16 cellular contexts compared by ENCODE assay signal in the genomic region with DNA sequence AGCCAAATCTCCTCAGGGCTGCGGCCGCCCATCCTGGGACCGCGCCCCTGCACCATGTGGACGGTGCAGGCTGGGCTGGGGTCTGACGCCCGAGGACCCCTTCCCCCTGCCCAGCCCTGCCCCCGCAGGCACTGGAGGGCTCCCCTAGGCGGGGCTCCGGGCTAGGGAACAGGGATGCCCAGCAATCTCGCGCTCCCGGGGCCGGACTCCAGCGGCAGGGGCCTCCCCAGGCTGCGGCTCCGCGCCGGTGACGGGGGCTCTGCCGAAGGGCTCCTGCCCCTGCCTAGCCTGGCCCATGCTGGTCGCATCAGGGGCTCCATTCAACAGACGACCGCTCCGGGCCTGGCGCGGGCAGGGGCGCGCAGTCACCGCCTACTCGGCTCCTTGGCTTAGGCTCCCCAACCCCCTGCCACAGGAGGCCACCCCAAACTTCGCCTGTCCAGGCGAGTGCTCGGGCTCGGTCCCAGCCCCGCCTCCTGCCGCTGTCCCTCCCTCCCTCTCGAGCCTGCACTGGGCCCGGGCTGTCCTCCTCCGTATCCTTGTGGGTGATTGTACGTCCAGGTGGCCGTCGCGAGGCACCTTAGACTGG. TPM values are rescaled to one million over a fixed set of nuclear protein-coding genes. Genes with fewer than 3 reads are reported as not detected.
A peak's percentile ranks its signal among the peaks of the same experiment; 100 is the strongest.
DNase-seq lines count a peak whose midpoint lies in the region; ATAC-seq, FAIRE-seq and TF ChIP-seq lines count a peak whose summit lies in the region.
"Had no signal": no experiment of that assay in that cellular context is flagged by ENCODE, and none has a peak within 500 bp of the region (broad histone marks: within the 10 kb centered on the region; RNA-seq: fewer than 3 reads in every experiment).

No MANE protein-coding gene starts in this region.

- peaks cover 8% of the 10 kb centered on the region for H3K4me1 ChIP-seq in BLaER1
- H3K4me1 ChIP-seq in K562 (replicated peaks in 1 of 2; ENCODE audit: control insufficient read depth in 2 of 2, insufficient read depth in 2 of 2, low read length in 2 of 2): peaks cover 1 to 14% of the 10 kb centered on the region in 2 experiments; a peak in 3 of 5 replicates
- H3K4me1 ChIP-seq in hepatocyte (ENCODE audit: insufficient read depth): no peaks in the 10 kb centered on the region
- no peaks in the 10 kb centered on the region for H3K4me1 ChIP-seq in psoas muscle
- H3K4me1 ChIP-seq in A673 (ENCODE audit: insufficient read depth, low read length, poor library complexity, severe bottlenecking): no peaks in the 10 kb centered on the region

- H3K27me3 ChIP-seq in BLaER1 (peaks cover 23% of the 10 kb centered on the region), K562 (ENCODE audit: control insufficient read depth in 2 of 2, insufficient read depth in 2 of 2, low read length in 2 of 2) (no peaks in the 10 kb centered on the region), hepatocyte (no peaks in the 10 kb centered on the region), psoas muscle (ENCODE audit: insufficient read depth in 3 of 3, low read length in 2 of 3) (peaks cover 0 to 16% (median 4%) of the 10 kb centered on the region in 3 donors), A673 (replicated peaks; ENCODE audit: insufficient read depth, low read depth, low read length, poor library complexity) (no peaks in the 10 kb centered on the region)

- in situ Hi-C loops in K562 (cut with MboI): no loop called here

- H3K9me1 ChIP-seq in K562 (ENCODE audit: control insufficient read depth, insufficient read depth, low read length): no peaks in the 10 kb centered on the region

- peak; percentile 44; the same call in 1 of the 3 replicates for ATAC-seq in K562
- no peak for ATAC-seq in psoas muscle
- ATAC-seq: natural killer cell treated with Interleukin-12 subunit alpha and Interleukin-12 subunit beta and Interleukin-15 and Interleukin-18, amount 100 ng/mL, for 72 hours had no signal

- BruUV-seq in K562 (replicated peaks; lab: Mats Ljungman, UMichigan) (no TSS peak), A673 (replicated peaks; lab: Mats Ljungman, UMichigan) (no TSS peak)

- no peaks in the 10 kb centered on the region for H3K9me2 ChIP-seq in hepatocyte (replicated peaks; ENCODE audit: insufficient read depth)

- H2AFZ ChIP-seq in K562 (ENCODE audit: low read depth, low read length) (no peak overlapping the region), hepatocyte (no peak overlapping the region)

- H3K27ac ChIP-seq in BLaER1 (no peak overlapping the region), K562 (ENCODE audit: extremely low read depth, low read depth, low read length) (no peak overlapping the region), hepatocyte (no peak overlapping the region), psoas muscle (no peak overlapping the region), A673 (ENCODE audit: low read depth, low read length, poor library complexity, severe bottlenecking) (no peak overlapping the region)
- H3K27ac ChIP-seq: Peyer's patch had no signal

- CTCF ChIA-PET in K562 (lab: Yijun Ruan, JAX; ENCODE audit: low intra/inter-chr PET ratio) (no interaction called here), A673 (lab: Charles Lee) (no interaction called here)

- no peak for TF ChIP-seq POLR2A in K562 (conservative IDR thresholded peaks at IDR 0.05)

- H4K20me1 ChIP-seq in BLaER1: no peaks in the 10 kb centered on the region
- no peaks in the 10 kb centered on the region for H4K20me1 ChIP-seq in K562 (replicated peaks; ENCODE audit: control insufficient read depth, insufficient read depth, low read length)
- H4K20me1 ChIP-seq in hepatocyte (ENCODE audit: insufficient read depth, poor library complexity, severe bottlenecking): no peaks in the 10 kb centered on the region

- H3K4me2 ChIP-seq in BLaER1 (peak overlapping the region; percentile 59), K562 (ENCODE audit: insufficient read depth, low read length) (no peak overlapping the region), hepatocyte (peak overlapping the region; percentile 53)

- no peak for TF ChIP-seq RAD21 in K562 (CRISPR knock-in tag; conservative IDR thresholded peaks at IDR 0.05 in 1 of 2, IDR thresholded peaks at IDR 0.05 in 1 of 2)

- H3K9ac ChIP-seq in BLaER1 (no peak overlapping the region), K562 (ENCODE audit: insufficient read depth in 1 of 2, low read depth in 2 of 2, low read length in 2 of 2) (no peak overlapping the region)

- no peaks in the 10 kb centered on the region for H3K79me2 ChIP-seq in K562 (ENCODE audit: control insufficient read depth, insufficient read depth, low read length)
- no peaks in the 10 kb centered on the region for H3K79me2 ChIP-seq in hepatocyte

- H3K9me3 ChIP-seq in BLaER1 (no peaks in the 10 kb centered on the region), K562 (replicated peaks; ENCODE audit: control insufficient read depth, insufficient read depth, low read depth, low read length) (no peaks in the 10 kb centered on the region), hepatocyte (ENCODE audit: low read depth) (no peaks in the 10 kb centered on the region), psoas muscle (peaks cover 7% of the 10 kb centered on the region), A673 (ENCODE audit: low read depth, low read length, poor library complexity, severe bottlenecking) (no peaks in the 10 kb centered on the region)
- H3K9me3 ChIP-seq: Peyer's patch had no signal

- 61% methylated on average over 5 of the region's 44 CpGs for WGBS in K562 (ENCODE audit: insufficient coverage, low coverage, missing lambda C conversion rate)
- 64% methylated on average over 41 of the region's 44 CpGs for WGBS in hepatocyte (ENCODE audit: low lambda C conversion rate, missing lambda C conversion rate)
- WGBS in psoas muscle, 3 donors: 7 to 11% (median 9%) methylated on average over 37 to 44 of the region's 44 CpGs

- no peak for DNase-seq in K562 (ENCODE audit: extremely low read depth in 1 of 4, low spot score in 3 of 4)
- no peak for DNase-seq in hepatocyte (ENCODE audit: low spot score)
- DNase-seq in psoas muscle: no peak
- DNase-seq in SIG-M5 treated with dmso at 0.1 percent for 504 hours (lab: John Stamatoyannopoulos, UW; ENCODE audit: unreplicated experiment): no peak
- DNase-seq in GM10266 (ENCODE audit: extremely low spot score): no peak
- DNase-seq in A673 (ENCODE audit: low spot score): no peak
- no peak for DNase-seq in SHP77 (lab: John Stamatoyannopoulos, UW)
- DNase-seq: activated CD4-positive, alpha-beta T cell treated with anti-CD3 and anti-CD28 coated beads, Interleukin-2, amount 50 U/mL, for 48 hours; activated effector memory CD4-positive, alpha-beta T cell treated with Interleukin-2 at 50 U/mL for 16 hours; C1 segment of cervical spinal cord; cerebellar nuclear complex; NCI-H1105 had no signal

- intact Hi-C loops in K562 (cut with micrococcal nuclease) (no loop called here), psoas muscle (cut with DNase I) (no loop called here), A673 (cut with micrococcal nuclease; ENCODE audit: unreplicated experiment) (no loop called here)

- no peaks in the 10 kb centered on the region for H3K36me3 ChIP-seq in BLaER1
- no peaks in the 10 kb centered on the region for H3K36me3 ChIP-seq in K562 (ENCODE audit: control insufficient read depth, insufficient read depth, low read length)
- H3K36me3 ChIP-seq in hepatocyte (replicated peaks; ENCODE audit: insufficient read depth, low read depth): no peaks in the 10 kb centered on the region
- H3K36me3 ChIP-seq in psoas muscle (ENCODE audit: insufficient read depth in 1 of 2, low read depth in 1 of 2): no peaks in the 10 kb centered on the region
- H3K36me3 ChIP-seq in A673 (ENCODE audit: insufficient read depth, low read length, poor library complexity, severe bottlenecking): no peaks in the 10 kb centered on the region
- H3K36me3 ChIP-seq: Peyer's patch had no signal

- no peak for FAIRE-seq in K562 (lab: Jason Lieb, UNC)
- FAIRE-seq: islet of Langerhans had no signal

- TF ChIP-seq CTCF in K562 (IDR thresholded peaks at IDR 0.05 in 2 of 3, conservative IDR thresholded peaks at IDR 0.05 in 1 of 3; ENCODE audit: insufficient read depth in 2 of 3, low read depth in 1 of 3, low read length in 3 of 3) (no peak), hepatocyte (IDR thresholded peaks at IDR 0.05; ENCODE audit: poor library complexity) (no peak), psoas muscle (IDR thresholded peaks at IDR 0.05) (no peak), GM10266 (IDR thresholded peaks at IDR 0.05; ENCODE audit: control insufficient read depth, insufficient read depth, low read depth, missing control alignments) (no peak), A673 (conservative IDR thresholded peaks at IDR 0.05; ENCODE audit: low read depth, low read length) (no peak)

- POLR2A ChIA-PET in K562 (lab: Yijun Ruan, JAX): interaction anchor here (0.8 kb wide), 1 partner anchor 25 kb away, joined by 3 read pairs; no protein-coding TSS in a partner anchor
- POLR2A ChIA-PET in A673 (lab: Charles Lee; ENCODE audit: low non-redundant PET): no interaction called here

- TF ChIP-seq EP300 in K562 (IDR thresholded peaks at IDR 0.05; ENCODE audit: low read length): no peak

- H3K4me3 ChIP-seq in BLaER1 (no peak overlapping the region), K562 (no peak overlapping the region), hepatocyte (no peak overlapping the region), psoas muscle (peak overlapping the region; percentile 25), A673 (ENCODE audit: low read depth, low read length, poor library complexity, severe bottlenecking) (no peak overlapping the region)

TF ChIP-seq in K562, 482 proteins besides CTCF, POLR2A, EP300 and RAD21 (continues in another document):
- TF ChIP-seq ZBTB17 (CRISPR knock-in tag; IDR thresholded peaks at IDR 0.05): no peak

RNA-seq across cellular contexts. Expression of a gene that starts 27.4 kb away (rescaled TPM):
- total RNA-seq in K562 (2011; cell fraction: chromatin; rRNA removed; ENCODE audit: low replicate concordance): 21.3 and 28.9 TPM in 2 replicates
- total RNA-seq in K562 (2011; cell fraction: nucleolus; rRNA removed): 24.9 and 28.0 TPM in 2 replicates
- total RNA-seq in K562 (2011; cell fraction: nucleoplasm; rRNA removed): 20.6 and 25.3 TPM in 2 replicates
- total RNA-seq in K562 (2014; rRNA removed): 10.5 and 15.7 TPM in 2 replicates
- total RNA-seq in K562 (2014; rRNA removed; fragmentation: Illumina TruSeq; extraction: Trizol): 9.4 and 10.8 TPM in 2 replicates
- total RNA-seq in K562 (2015; rRNA removed; fragmentation: Illumina TruSeq; extraction: Trizol): 7.9 and 9.0 TPM in 2 replicates
- total RNA-seq in K562 (2021): 10.7 and 12.2 TPM in 2 replicates
- 13.7 and 16.6 TPM in 2 replicates for polyA plus RNA-seq in K562 (2011; rRNA removed)
- 18.2 and 33.7 TPM in 2 replicates for polyA plus RNA-seq in K562 (2011; cell fraction: cytosol; rRNA removed)
- 7.3 and 8.3 TPM in 2 replicates for polyA plus RNA-seq in K562 (2011; cell fraction: nucleus; rRNA removed)
- 7.2 and 8.8 TPM in 2 replicates for polyA plus RNA-seq in K562 (2012)
- polyA plus RNA-seq in K562 (2014; fragmentation: Illumina TruSeq; extraction: Trizol): 9.2 and 10.5 TPM in 2 replicates
- polyA plus RNA-seq in K562 (2014; fragmentation: Nextera tagmentation; extraction: Ambion mirVana): 1 to 10 TPM; 6.4 to 9.2 TPM
- 12.7 and 13.7 TPM in 2 replicates for polyA plus RNA-seq in K562 (2014; rRNA removed)
- 12.5 and 14.5 TPM in 2 replicates for polyA minus RNA-seq in K562 (2011; rRNA and poly(A)+ RNA removed)
- 8.0 and 10.0 TPM in 2 replicates for polyA minus RNA-seq in K562 (2011; cell fraction: cytosol; rRNA and poly(A)+ RNA removed)
- polyA minus RNA-seq in K562 (2011; cell fraction: nucleus; rRNA and poly(A)+ RNA removed): 5.8 and 9.1 TPM in 2 replicates
- total RNA-seq in hepatocyte: 9.2 and 11.4 TPM in 2 replicates
- 11.7 and 15.4 TPM in 2 replicates for polyA plus RNA-seq in hepatocyte
- under 1 TPM; 0.20 to 0.36 (median 0.29) TPM for total RNA-seq in psoas muscle
- under 1 TPM; 0.07 to 0.13 (median 0.13) TPM for polyA plus RNA-seq in psoas muscle
- total RNA-seq in A673 (2021): 3.9 and 5.9 TPM in 2 replicates
